In the genomic region with DNA sequence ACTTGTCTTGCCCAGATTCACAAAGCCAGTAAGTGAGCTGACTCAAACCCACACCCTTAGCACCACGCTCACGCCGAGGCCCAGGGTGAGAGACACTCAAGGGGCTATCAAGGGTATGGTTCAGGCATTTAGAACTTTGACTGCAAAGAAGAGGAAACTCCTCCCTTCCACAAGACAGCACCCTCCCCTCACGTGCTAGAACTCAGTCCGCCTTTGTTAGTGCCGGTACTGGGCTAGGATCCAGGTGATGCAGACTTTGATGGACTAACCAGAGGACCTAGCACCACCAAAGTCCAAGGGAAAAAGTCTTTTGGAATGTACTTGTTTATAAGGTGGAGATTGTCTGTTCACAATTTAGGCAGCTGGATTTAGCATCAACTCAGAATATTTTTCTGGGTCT, we compare ENCODE assay signal across 2 cellular contexts.
TF ChIP-seq lines count a peak whose summit lies in the region.

No MANE protein-coding gene starts in this region.

TF ChIP-seq in HCT116, 20 proteins besides CTCF, POLR2A, EP300 and RAD21:
- TF ChIP-seq TCF7L2 (IDR thresholded peaks at IDR 0.05; ENCODE audit: borderline replicate concordance, extremely low read depth, insufficient read depth, insufficient read length) (peak; percentile 19), EGR1 (IDR thresholded peaks at IDR 0.05; ENCODE audit: low read depth) (no peak)

TF ChIP-seq in H1, 55 proteins besides CTCF, POLR2A, EP300 and RAD21:
- TF ChIP-seq, protein P1, sequence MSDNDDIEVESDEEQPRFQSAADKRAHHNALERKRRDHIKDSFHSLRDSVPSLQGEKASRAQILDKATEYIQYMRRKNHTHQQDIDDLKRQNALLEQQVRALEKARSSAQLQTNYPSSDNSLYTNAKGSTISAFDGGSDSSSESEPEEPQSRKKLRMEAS (IDR thresholded peaks at IDR 0.05), result no peak
- TF ChIP-seq CHD2 (IDR thresholded peaks at IDR 0.05; ENCODE audit: low read length) (no peak), YY1 (IDR thresholded peaks at IDR 0.05; ENCODE audit: low read depth, low read length) (no peak), SP4 (IDR thresholded peaks at IDR 0.05; ENCODE audit: low read length) (no peak), RXRA (IDR thresholded peaks at IDR 0.05; ENCODE audit: insufficient read depth, low read depth, low read length) (no peak), SUZ12 (IDR thresholded peaks at IDR 0.05; ENCODE audit: low read length) (no peak), JUND (IDR thresholded peaks at IDR 0.05; ENCODE audit: low read length) (no peak)
TF ChIP-seq in H1: peak in this region for 0.
